Comparison of ENCODE assay signal across 14 cellular contexts in genomic region chr15:101071651-101072050, GRCh38.
"Had no signal": no experiment of that assay in that cellular context is flagged by ENCODE, and none has a peak within 500 bp of the region (broad histone marks: within the 10 kb centered on the region; RNA-seq: fewer than 3 reads in every experiment).

No MANE protein-coding gene starts in this region.

- H3K4me3 ChIP-seq: cardiac muscle cell, esophagus squamous epithelium, pancreas, skin epidermis, tibial artery, vagina had no signal

- DNase-seq: activated B cell treated with CpG ODN at 0.5 μM for 24 hours; activated CD4-positive, alpha-beta memory T cell treated with anti-CD3 and anti-CD28 coated beads, Interleukin-2, amount 10 ng/mL, durations not matched to agents 7 days and 5 days; activated naive CD8-positive, alpha-beta T cell treated with anti-CD3 and anti-CD28 coated beads, Interleukin-2, amount 50 U/mL, for 24 hours; activated T-cell treated with anti-CD3 and anti-CD28 coated beads, Interleukin-2, amount 50 U/mL, for 48 hours; esophagus squamous epithelium; foreskin fibroblast; left colon; pancreas; retina; tibial artery had no signal

- H3K9me3 Mint-ChIP-seq: activated B cell treated with CpG ODN at 0.5 μM for 24 hours; activated CD4-positive, alpha-beta memory T cell treated with anti-CD3 and anti-CD28 coated beads, Interleukin-2, amount 10 ng/mL, durations not matched to agents 7 days and 5 days; activated naive CD8-positive, alpha-beta T cell treated with anti-CD3 and anti-CD28 coated beads, Interleukin-2, amount 50 U/mL, for 24 hours; natural killer cell treated with Interleukin-12 subunit alpha and Interleukin-12 subunit beta and Interleukin-15 and Interleukin-18, amount 100 ng/mL, for 72 hours had no signal

- H3K4me1 ChIP-seq: pancreas, tibial artery had no signal

- H3K4me1 Mint-ChIP-seq: activated B cell treated with CpG ODN at 0.5 μM for 24 hours had no signal

- H3K36me3 Mint-ChIP-seq: natural killer cell treated with Interleukin-12 subunit alpha and Interleukin-12 subunit beta and Interleukin-15 and Interleukin-18, amount 100 ng/mL, for 72 hours had no signal

- H3K27ac Mint-ChIP-seq: activated B cell treated with CpG ODN at 0.5 μM for 24 hours had no signal

- H3K4me3 Mint-ChIP-seq: activated B cell treated with CpG ODN at 0.5 μM for 24 hours; activated CD4-positive, alpha-beta memory T cell treated with anti-CD3 and anti-CD28 coated beads, Interleukin-2, amount 10 ng/mL, durations not matched to agents 7 days and 5 days; activated naive CD8-positive, alpha-beta T cell treated with anti-CD3 and anti-CD28 coated beads, Interleukin-2, amount 50 U/mL, for 24 hours; natural killer cell treated with Interleukin-12 subunit alpha and Interleukin-12 subunit beta and Interleukin-15 and Interleukin-18, amount 100 ng/mL, for 72 hours had no signal

- H3K36me3 ChIP-seq: cardiac muscle cell, vagina had no signal

- H3K9me3 ChIP-seq: esophagus squamous epithelium, pancreas, tibial artery, vagina had no signal

- H3K27me3 ChIP-seq: cardiac muscle cell, esophagus squamous epithelium, pancreas, tibial artery, vagina had no signal

- H3K27ac ChIP-seq: cardiac muscle cell, tibial artery had no signal

- H3K27me3 Mint-ChIP-seq: activated B cell treated with CpG ODN at 0.5 μM for 24 hours; activated naive CD8-positive, alpha-beta T cell treated with anti-CD3 and anti-CD28 coated beads, Interleukin-2, amount 50 U/mL, for 24 hours had no signal

- ATAC-seq: left colon; natural killer cell treated with Interleukin-12 subunit alpha and Interleukin-12 subunit beta and Interleukin-15 and Interleukin-18, amount 100 ng/mL, for 72 hours had no signal
